In the genomic region with DNA sequence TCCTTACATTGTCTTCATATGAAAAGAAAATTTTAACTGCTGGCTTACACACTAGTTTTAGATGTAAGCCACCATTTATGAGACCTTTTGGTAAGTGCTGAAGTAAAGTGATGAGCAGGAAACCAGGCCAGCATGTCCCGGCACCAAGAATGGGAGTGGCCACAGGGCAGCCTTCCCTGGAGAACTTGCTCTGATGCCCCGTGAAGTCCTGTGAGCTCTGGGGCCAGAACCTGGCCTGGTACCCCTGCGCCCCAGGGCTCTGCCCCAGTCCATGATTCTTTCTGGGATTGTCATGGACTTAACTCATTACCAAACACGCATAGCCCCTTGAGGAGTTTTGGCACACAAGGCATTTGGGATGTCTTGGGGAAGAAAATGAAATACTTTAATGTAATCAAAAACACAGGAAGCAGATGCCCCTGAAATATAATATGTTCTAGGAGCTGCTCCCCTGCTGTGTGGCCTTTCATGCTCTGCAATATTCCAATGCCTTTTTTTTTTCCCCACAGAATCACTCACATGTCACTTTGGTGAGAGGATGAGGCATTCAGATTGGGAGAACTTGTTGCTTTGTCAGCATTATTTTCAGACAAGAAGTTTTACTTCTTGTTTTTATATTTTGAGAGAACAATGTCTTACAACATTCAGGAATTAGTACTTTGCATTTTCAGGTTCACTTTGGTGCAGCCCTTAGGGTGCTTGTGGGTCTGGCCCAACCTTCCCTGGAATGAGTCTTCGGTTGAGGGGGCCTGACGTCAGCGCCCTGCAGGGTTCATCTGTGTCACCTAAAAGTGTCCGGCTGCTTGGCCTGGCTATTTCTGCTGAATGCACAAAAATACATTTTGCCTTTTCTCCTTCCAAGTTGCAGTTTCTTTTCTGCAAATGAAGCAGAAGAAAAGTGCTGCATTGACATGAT, we compare ENCODE assay signal across 1 cellular context.
A peak's percentile ranks its signal among the peaks of the same experiment; 100 is the strongest.
TF ChIP-seq lines count a peak whose summit lies in the region.

No MANE protein-coding gene starts in this region.

TF ChIP-seq in HepG2, 621 proteins besides CTCF, POLR2A, EP300 and RAD21:
- TF ChIP-seq CREB1 (IDR thresholded peaks at IDR 0.05) (peak; percentile 31; the same call in 1 of the 2 replicates), CREB1 (CRISPR knock-in tag; IDR thresholded peaks at IDR 0.05) (no peak), RXRA (CRISPR knock-in tag; IDR thresholded peaks at IDR 0.05) (no peak), MAFF (IDR thresholded peaks at IDR 0.05; ENCODE audit: low read depth, low read length) (peak; percentile 86), MAFK (conservative IDR thresholded peaks at IDR 0.05 in 1 of 2, IDR thresholded peaks at IDR 0.05 in 1 of 2; ENCODE audit: low read length in 2 of 2) (peak; percentile 84 to 92)
